In the genomic region with DNA sequence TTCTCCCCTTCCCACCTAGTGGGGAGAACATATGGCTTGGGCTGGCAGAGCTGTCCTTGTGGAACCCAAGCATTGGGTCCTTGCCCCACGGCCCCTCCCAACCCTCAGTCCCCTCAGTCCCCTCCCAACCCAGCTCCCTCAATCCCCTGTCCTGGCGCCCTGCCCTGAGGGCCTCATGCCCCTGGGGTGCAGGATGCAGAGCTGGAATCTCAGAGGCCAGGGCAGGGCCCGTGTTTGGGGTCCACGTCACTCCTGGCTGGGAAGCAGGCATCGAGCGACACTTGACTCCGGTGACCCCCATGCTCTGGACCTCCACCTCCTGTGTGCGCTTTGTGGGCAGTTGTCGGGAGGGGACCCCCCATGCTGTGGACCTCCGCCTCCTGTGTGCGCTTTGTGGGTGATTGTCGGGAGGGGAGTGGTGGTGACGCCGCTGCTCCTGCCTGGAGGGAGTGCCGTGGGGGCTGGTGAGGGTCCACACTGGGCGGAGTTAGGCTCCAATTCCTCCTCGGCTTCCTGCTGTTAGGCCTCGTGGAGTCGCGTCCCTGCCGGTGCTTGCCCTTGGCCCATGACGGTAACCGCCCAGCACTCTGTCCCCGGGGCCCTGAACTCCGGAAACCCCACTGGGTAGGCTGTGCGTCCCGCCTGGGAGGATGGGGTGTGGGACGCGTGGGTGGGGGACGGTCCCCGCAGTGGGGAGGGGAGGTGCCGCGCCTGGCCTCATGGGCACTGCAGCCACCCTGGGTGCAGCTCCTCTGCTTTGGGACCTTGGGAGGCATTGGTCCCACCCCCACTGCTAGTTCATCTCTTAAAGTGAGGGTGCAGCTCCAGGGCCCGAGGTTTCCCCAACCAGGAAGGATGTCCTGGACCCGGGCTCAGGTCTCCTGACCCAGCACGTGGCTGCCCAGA, we compare ENCODE assay signal across 27 cellular contexts. TPM values are rescaled to one million over a fixed set of nuclear protein-coding genes. Genes with fewer than 3 reads are reported as not detected.
DNase-seq lines count a peak whose midpoint lies in the region; ATAC-seq and TF ChIP-seq lines count a peak whose summit lies in the region.
"Had no signal": no experiment of that assay in that cellular context is flagged by ENCODE, and none has a peak within 500 bp of the region (broad histone marks: within the 10 kb centered on the region; RNA-seq: fewer than 3 reads in every experiment).

No MANE protein-coding gene starts in this region.

- TF ChIP-seq CTCF in A673 (conservative IDR thresholded peaks at IDR 0.05; ENCODE audit: low read depth, low read length): no peak
- TF ChIP-seq CTCF in IMR-90 (conservative IDR thresholded peaks at IDR 0.05; ENCODE audit: low read depth, low read length): no peak
- TF ChIP-seq CTCF in coronary artery (IDR thresholded peaks at IDR 0.05): no peak
- TF ChIP-seq CTCF in neutrophil (IDR thresholded peaks at IDR 0.05): no peak
- TF ChIP-seq CTCF in left ventricle myocardium inferior (IDR thresholded peaks at IDR 0.05; ENCODE audit: borderline replicate concordance): no peak

- peak overlapping the region; percentile 1 to 78 for H4K8ac ChIP-seq in IMR-90 (ENCODE audit: low read depth in 2 of 2, low read length in 2 of 2)

- dilution Hi-C loops in IMR-90 (cut with HindIII; ENCODE audit: low sequenced_read_pairs, unreplicated experiment): no loop called here

- WGBS in IMR-90 (ENCODE audit: extremely low coverage in 2 of 2, insufficient read length in 1 of 2), 2 experiments: 93% methylated on average over 16 of the region's 36 CpGs; no CpG with 5 or more reads in 1 of the 2 experiments

- peak overlapping the region; percentile 97 for H2BK120ac ChIP-seq in IMR-90 (ENCODE audit: low read depth, low read length)

- H2AK9ac ChIP-seq in IMR-90 (replicated peaks; ENCODE audit: low read depth, low read length, poor library complexity): peak overlapping the region; percentile 29

- H3K18ac ChIP-seq in IMR-90 (ENCODE audit: low read depth, low read length): no peak overlapping the region

- H3K4ac ChIP-seq in IMR-90 (ENCODE audit: low read depth, low read length): peak overlapping the region; percentile 86

- H2BK5ac ChIP-seq in IMR-90 (ENCODE audit: low read depth, low read length, poor library complexity, severe bottlenecking): peak overlapping the region; percentile 84

- H3K4me3 ChIP-seq in A673 (ENCODE audit: low read depth, low read length, poor library complexity, severe bottlenecking) (no peak overlapping the region), IMR-90 (ENCODE audit: insufficient read depth, low read depth, low read length) (no peak overlapping the region), coronary artery (no peak overlapping the region), neutrophil (ENCODE audit: low read depth in 1 of 2, low read length in 1 of 2) (no peak overlapping the region), left ventricle myocardium inferior (no peak overlapping the region)
- H3K4me3 ChIP-seq: ascending aorta, colonic mucosa, thoracic aorta had no signal

- H3K56ac ChIP-seq in IMR-90 (ENCODE audit: extremely low read depth, insufficient read depth, low read length): no peak overlapping the region

- DNase-seq in A673 (ENCODE audit: low spot score): no peak
- no peak for DNase-seq in IMR-90
- DNase-seq in coronary artery (ENCODE audit: low spot score): no peak
- DNase-seq in KBM-7: no peak
- DNase-seq in left ventricle myocardium inferior: no peak
- DNase-seq: activated CD4-positive, alpha-beta T cell treated with anti-CD3 and anti-CD28 coated beads, Interleukin-2, amount 10 ng/mL, durations not matched to agents 7 days and 5 days; activated gamma-delta T cell; activated naive CD8-positive, alpha-beta T cell treated with anti-CD3 and anti-CD28 coated beads for 36 hours; activated T-cell treated with anti-CD3 and anti-CD28 coated beads, Interleukin-2, amount 50 U/mL, for 24 hours; colonic mucosa; DMS153; effector CD8-positive, alpha-beta T cell; H9; NCI-H1048; NCI-H1694; NCI-H446 treated with DMSO at 0.1 percent for 48 hours; NCI-H774; RPMI8226; stimulated activated naive CD4-positive, alpha-beta T cell treated with Interleukin-2 at 50 U/mL for 16 hours; T-cell had no signal

- H2AFZ ChIP-seq in IMR-90 (replicated peaks; ENCODE audit: low read length, poor library complexity): no peak overlapping the region

- H3K4me1 ChIP-seq in A673 (ENCODE audit: insufficient read depth, low read length, poor library complexity, severe bottlenecking) (peaks cover 48% of the 10 kb centered on the region), IMR-90 (ENCODE audit: control insufficient read depth, insufficient read depth, low read length) (peaks cover 25% of the 10 kb centered on the region), neutrophil (ENCODE audit: control insufficient read depth in 1 of 2, insufficient read depth in 1 of 2, low read depth in 1 of 2, low read length in 1 of 2) (peaks cover 50 to 57% of the 10 kb centered on the region in 2 experiments), left ventricle myocardium inferior (peaks cover 53% of the 10 kb centered on the region)
- H3K4me1 ChIP-seq: colonic mucosa had no signal

- no peak for TF ChIP-seq POLR2A in IMR-90 (IDR thresholded peaks at IDR 0.05; ENCODE audit: low read depth, low read length)
- no peak for TF ChIP-seq POLR2A in GM18505 (IDR thresholded peaks at IDR 0.05; ENCODE audit: borderline replicate concordance, extremely low read depth, insufficient read depth, insufficient read length)

- no peak for TF ChIP-seq RAD21 in IMR-90 (IDR thresholded peaks at IDR 0.05; ENCODE audit: low read length)

- ATAC-seq in IMR-90 (ENCODE audit: low read depth) (no peak), GM18505 (IDR thresholded peaks at IDR 0.05; ENCODE audit: unreplicated experiment) (no peak), HG03521 (IDR thresholded peaks at IDR 0.05; ENCODE audit: unreplicated experiment) (no peak)
- ATAC-seq: left lobe of liver, T-cell had no signal

- no peak overlapping the region for H3K9ac ChIP-seq in IMR-90 (ENCODE audit: low read depth, low read length)

- H3K9me1 ChIP-seq in IMR-90 (ENCODE audit: insufficient read depth, low read length): peaks cover 23% of the 10 kb centered on the region

- H4K5ac ChIP-seq in IMR-90 (ENCODE audit: low read depth, low read length): peak overlapping the region; percentile 55; the same call in 1 of the 2 replicates

- H3K27me3 ChIP-seq in A673 (replicated peaks; ENCODE audit: insufficient read depth, low read depth, low read length, poor library complexity) (no peaks in the 10 kb centered on the region), IMR-90 (ENCODE audit: control insufficient read depth, insufficient read depth, low read length) (no peaks in the 10 kb centered on the region), neutrophil (no peaks in the 10 kb centered on the region), left ventricle myocardium inferior (ENCODE audit: low read depth) (no peaks in the 10 kb centered on the region)
- H3K27me3 ChIP-seq: ascending aorta, colonic mucosa had no signal

- CTCF ChIA-PET in A673 (lab: Charles Lee): no interaction called here
- CTCF ChIA-PET in IMR-90 (lab: Yijun Ruan, JAX): interaction anchor here (1.4 kb wide), 1 partner anchor 131 kb away, joined by 5 read pairs; no protein-coding TSS in a partner anchor

- BruUV-seq in A673 (replicated peaks; lab: Mats Ljungman, UMichigan) (no TSS peak), IMR-90 (replicated peaks; lab: Mats Ljungman, UMichigan) (no TSS peak)

- H4K91ac ChIP-seq in IMR-90 (ENCODE audit: insufficient read depth, low read depth, low read length): peak overlapping the region; percentile 78

- intact Hi-C loops in A673 (cut with micrococcal nuclease; ENCODE audit: unreplicated experiment) (no loop called here), IMR-90 (cut with micrococcal nuclease) (no loop called here), left ventricle myocardium inferior (cut with micrococcal nuclease) (no loop called here)

- H3K9me3 ChIP-seq in A673 (ENCODE audit: low read depth, low read length, poor library complexity, severe bottlenecking) (no peaks in the 10 kb centered on the region), IMR-90 (ENCODE audit: control insufficient read depth, insufficient read depth, low read length) (no peaks in the 10 kb centered on the region), neutrophil (no peaks in the 10 kb centered on the region), left ventricle myocardium inferior (replicated peaks) (no peaks in the 10 kb centered on the region)
- H3K9me3 ChIP-seq: ascending aorta, colonic mucosa, thoracic aorta had no signal

- peaks cover 7 to 41% of the 10 kb centered on the region in 2 experiments; a peak in 3 of 4 replicates for H3K79me1 ChIP-seq in IMR-90 (ENCODE audit: low read depth in 1 of 2, low read length in 2 of 2)

- H2BK20ac ChIP-seq in IMR-90 (ENCODE audit: low read depth, low read length): peak overlapping the region; percentile 62

- peak overlapping the region; percentile 0; the same call in 1 of the 3 replicates for H2BK15ac ChIP-seq in IMR-90 (ENCODE audit: low read depth, low read length)

- in situ Hi-C loops in IMR-90 (cut with MboI; ENCODE audit: low sequenced_read_pairs): no loop called here
- in situ Hi-C loops in KBM-7 (cut with MboI; ENCODE audit: low pct_unique_long_range_greater_than_20kb, low sequenced_read_pairs): no loop called here

- H2AK5ac ChIP-seq in IMR-90 (ENCODE audit: low read depth, low read length): peak overlapping the region; percentile 73

- H3K23ac ChIP-seq in IMR-90 (ENCODE audit: low read depth, low read length): peak overlapping the region; percentile 50; the same call in 1 of the 2 replicates

- POLR2A ChIA-PET in A673 (lab: Charles Lee; ENCODE audit: low non-redundant PET) (no interaction called here), IMR-90 (lab: Charles Lee; ENCODE audit: unreplicated experiment) (no interaction called here)

- H3K4me2 ChIP-seq in IMR-90 (ENCODE audit: low read depth, low read length): no peak overlapping the region

- H4K20me1 ChIP-seq in IMR-90 (ENCODE audit: insufficient read depth, low read length): peaks cover 3% of the 10 kb centered on the region; the same call in 1 of the 2 replicates

- H3K14ac ChIP-seq in IMR-90 (replicated peaks; ENCODE audit: low read depth, low read length): peak overlapping the region; percentile 87; the same call in 1 of the 2 replicates

- H3K27ac ChIP-seq in A673 (ENCODE audit: low read depth, low read length, poor library complexity, severe bottlenecking): peak overlapping the region; percentile 63
- no peak overlapping the region; the same call in 1 of the 2 replicates for H3K27ac ChIP-seq in IMR-90 (ENCODE audit: insufficient read depth, low read length)
- peak overlapping the region; percentile 19 to 90 for H3K27ac ChIP-seq in coronary artery
- peak overlapping the region; percentile 99 for H3K27ac ChIP-seq in neutrophil
- no peak overlapping the region for H3K27ac ChIP-seq in left ventricle myocardium inferior (replicated peaks)
- H3K27ac ChIP-seq: ascending aorta, colonic mucosa, epithelial cell of prostate, thoracic aorta had no signal

- H3K36me3 ChIP-seq in A673 (ENCODE audit: insufficient read depth, low read length, poor library complexity, severe bottlenecking): peaks cover 62% of the 10 kb centered on the region
- H3K36me3 ChIP-seq in IMR-90 (ENCODE audit: control insufficient read depth, insufficient read depth, low read length): peaks cover 32% of the 10 kb centered on the region
- H3K36me3 ChIP-seq in neutrophil: no peaks in the 10 kb centered on the region
- H3K36me3 ChIP-seq in left ventricle myocardium inferior: peaks cover 42% of the 10 kb centered on the region
- H3K36me3 ChIP-seq: colonic mucosa had no signal

RNA-seq across cellular contexts. Expression of a gene that starts 31.2 kb away (rescaled TPM):
- total RNA-seq in A673 (2021) (114 and 115 TPM in 2 replicates), IMR-90 (2012; rRNA removed) (10.4 and 17.5 TPM in 2 replicates), left ventricle myocardium inferior (70.7 TPM)
- polyA plus RNA-seq in IMR-90 (2012; rRNA removed): 21.7 and 27.4 TPM in 2 replicates
- 29.5 and 45.6 TPM in 2 replicates for polyA plus RNA-seq in IMR-90 (2012; cell fraction: cytosol; rRNA removed)
- polyA plus RNA-seq in IMR-90 (2012; cell fraction: nucleus; rRNA removed; ENCODE audit: low replicate concordance): 26.6 and 28.5 TPM in 2 replicates

RNA-seq across cellular contexts. Expression of a gene that starts 50.3 kb away (rescaled TPM):
- total RNA-seq in A673 (2021) (5.0 and 7.4 TPM in 2 replicates), IMR-90 (2012; rRNA removed) (not detected in 2 replicates), left ventricle myocardium inferior (18.6 TPM)
- 0.14 TPM in 1 of 2 replicates, not detected in the other for polyA plus RNA-seq in IMR-90 (2012; rRNA removed)
- 0.06 and 0.15 TPM in 2 replicates for polyA plus RNA-seq in IMR-90 (2012; cell fraction: cytosol; rRNA removed)
- 0.07 TPM in 1 of 2 replicates, not detected in the other for polyA plus RNA-seq in IMR-90 (2012; cell fraction: nucleus; rRNA removed; ENCODE audit: low replicate concordance)

Comparison
In these comparisons a context has a peak if more than half of its experiments do, and no peak if none do; other contexts are left out.
1. H3K27ac ChIP-seq: peak in A673 (single experiment), coronary artery (2 of 2) and neutrophil (single experiment); none in IMR-90 (single experiment) and left ventricle myocardium inferior (single experiment).